19 cellular contexts compared by ENCODE assay signal in genomic region chr14:100777366-100778077, GRCh38. TPM values are rescaled to one million over a fixed set of nuclear protein-coding genes. Genes with fewer than 3 reads are reported as not detected.
DNase-seq lines count a peak whose midpoint lies in the region; ATAC-seq and TF ChIP-seq lines count a peak whose summit lies in the region.
"Had no signal": no experiment of that assay in that cellular context is flagged by ENCODE, and none has a peak within 500 bp of the region (broad histone marks: within the 10 kb centered on the region; RNA-seq: fewer than 3 reads in every experiment).

No MANE protein-coding gene starts in this region.

- CTCF ChIA-PET in activated CD8-positive, alpha-beta memory T cell treated with anti-CD3 and anti-CD28 coated beads, Interleukin-2, amount 10 ng/mL, durations not matched to agents 7 days and 5 days (lab: Charles Lee), result no interaction called here
- CTCF ChIA-PET in WTC11 (lab: Charles Lee), result interaction anchor here (1.0 kb wide), 1 partner anchor 125 kb away, joined by 3 read pairs; no protein-coding TSS in a partner anchor

- no peak overlapping the region for H3K27ac Mint-ChIP-seq in activated CD8-positive, alpha-beta memory T cell treated with anti-CD3 and anti-CD28 coated beads, Interleukin-2, amount 10 ng/mL, durations not matched to agents 7 days and 5 days
- peak overlapping the region; percentile 15; the same call in 1 of the 2 replicates for H3K27ac Mint-ChIP-seq in WTC11
- peak overlapping the region; percentile 73 for H3K27ac Mint-ChIP-seq in mesothelial cell of epicardium
- H3K27ac Mint-ChIP-seq: CD8-positive, alpha-beta T cell had no signal

- no peaks in the 10 kb centered on the region for H3K9me3 Mint-ChIP-seq in activated CD8-positive, alpha-beta memory T cell treated with anti-CD3 and anti-CD28 coated beads, Interleukin-2, amount 10 ng/mL, durations not matched to agents 7 days and 5 days (ENCODE audit: low read depth)
- H3K9me3 Mint-ChIP-seq in WTC11, result no peaks in the 10 kb centered on the region
- H3K9me3 Mint-ChIP-seq in mesothelial cell of epicardium, result no peaks in the 10 kb centered on the region
- H3K9me3 Mint-ChIP-seq: CD8-positive, alpha-beta T cell had no signal

- H3K4me1 ChIP-seq in smooth muscle cell (ENCODE audit: low read depth), result peaks cover 6% of the 10 kb centered on the region

- no peak overlapping the region for H2AFZ ChIP-seq in smooth muscle cell (ENCODE audit: low read depth)
- H2AFZ ChIP-seq: GM23248 had no signal

- no peaks in the 10 kb centered on the region for H4K20me1 ChIP-seq in smooth muscle cell (ENCODE audit: low read depth)

- ATAC-seq in activated CD8-positive, alpha-beta memory T cell treated with anti-CD3 and anti-CD28 coated beads, Interleukin-2, amount 10 ng/mL, durations not matched to agents 7 days and 5 days, result no peak
- ATAC-seq in WTC11, result no peak
- ATAC-seq: CD8-positive, alpha-beta T cell had no signal

- no peak overlapping the region for H3K9ac ChIP-seq in smooth muscle cell (ENCODE audit: low read depth)
- H3K9ac ChIP-seq: GM23248 had no signal

- DNase-seq in activated CD8-positive, alpha-beta memory T cell treated with anti-CD3 and anti-CD28 coated beads for 24 hours, result peak; percentile 9
- DNase-seq in activated CD8-positive, alpha-beta memory T cell treated with anti-CD3 and anti-CD28 coated beads, Interleukin-2, amount 10 ng/mL, durations not matched to agents 7 days and 5 days, result no peak
- no peak for DNase-seq in WTC11 (ENCODE audit: low spot score)
- no peak for DNase-seq in mesothelial cell of epicardium (ENCODE audit: low spot score in 2 of 2, unreplicated experiment in 2 of 2)
- DNase-seq in smooth muscle cell (lab: John Stamatoyannopoulos, UW; ENCODE audit: unreplicated experiment), result no peak
- DNase-seq in DMS53 treated with DMSO at 0.1 percent for 48 hours (lab: John Stamatoyannopoulos, UW; ENCODE audit: unreplicated experiment), result no peak
- DNase-seq in dedifferentiated amniotic fluid mesenchymal stem cell (ENCODE audit: extremely low spot score), result no peak
- no peak for DNase-seq in medulla oblongata (ENCODE audit: extremely low spot score)
- DNase-seq: DMS79, GM23248, NCI-H1417 treated with DMSO at 0.1 percent for 48 hours, NCI-H1930, NCI-H2171, NCI-H748 treated with DMSO at 0.1 percent for 48 hours, RPMI8226 had no signal

- no peaks in the 10 kb centered on the region for H3K79me2 ChIP-seq in smooth muscle cell (ENCODE audit: low read depth)

- H3F3A ChIP-seq in smooth muscle cell (ENCODE audit: low read depth), result peaks cover 6% of the 10 kb centered on the region

- no peak overlapping the region for H3K4me3 Mint-ChIP-seq in activated CD8-positive, alpha-beta memory T cell treated with anti-CD3 and anti-CD28 coated beads, Interleukin-2, amount 10 ng/mL, durations not matched to agents 7 days and 5 days
- H3K4me3 Mint-ChIP-seq in WTC11 (no peak overlapping the region), mesothelial cell of epicardium (no peak overlapping the region)
- H3K4me3 Mint-ChIP-seq: CD8-positive, alpha-beta T cell had no signal

- H3K36me3 ChIP-seq in smooth muscle cell (ENCODE audit: low read depth), result no peaks in the 10 kb centered on the region

- H3K9me3 ChIP-seq in smooth muscle cell (replicated peaks; ENCODE audit: low read depth), result no peaks in the 10 kb centered on the region

- no peak overlapping the region for H3K4me2 ChIP-seq in smooth muscle cell

- no peaks in the 10 kb centered on the region for H3K27me3 ChIP-seq in smooth muscle cell (ENCODE audit: low read depth)

- TF ChIP-seq CTCF in WTC11 (IDR thresholded peaks at IDR 0.05) (no peak), mesothelial cell of epicardium (IDR thresholded peaks at IDR 0.05; ENCODE audit: unreplicated experiment) (no peak), smooth muscle cell (IDR thresholded peaks at IDR 0.05; ENCODE audit: borderline replicate concordance, insufficient read depth, poor library complexity, severe bottlenecking) (no peak)

- H3K27ac ChIP-seq in smooth muscle cell (ENCODE audit: low read depth), result peak overlapping the region; percentile 96
- H3K27ac ChIP-seq: 22Rv1, GM23248 had no signal

- H3K36me3 Mint-ChIP-seq in activated CD8-positive, alpha-beta memory T cell treated with anti-CD3 and anti-CD28 coated beads, Interleukin-2, amount 10 ng/mL, durations not matched to agents 7 days and 5 days, result no peaks in the 10 kb centered on the region
- H3K36me3 Mint-ChIP-seq in WTC11 (no peaks in the 10 kb centered on the region), mesothelial cell of epicardium (no peaks in the 10 kb centered on the region)
- H3K36me3 Mint-ChIP-seq: CD8-positive, alpha-beta T cell had no signal

- POLR2A ChIA-PET in WTC11 (lab: Charles Lee), result interaction anchor here (0.5 kb wide), 1 partner anchor 78 kb away, joined by 7 read pairs; no protein-coding TSS in a partner anchor

- H3K27me3 Mint-ChIP-seq in activated CD8-positive, alpha-beta memory T cell treated with anti-CD3 and anti-CD28 coated beads, Interleukin-2, amount 10 ng/mL, durations not matched to agents 7 days and 5 days, result no peaks in the 10 kb centered on the region
- H3K27me3 Mint-ChIP-seq in WTC11 (ENCODE audit: low read depth) (no peaks in the 10 kb centered on the region; the same call in 1 of the 2 replicates), mesothelial cell of epicardium (ENCODE audit: low read depth) (no peaks in the 10 kb centered on the region)

- H3K4me1 Mint-ChIP-seq in activated CD8-positive, alpha-beta memory T cell treated with anti-CD3 and anti-CD28 coated beads, Interleukin-2, amount 10 ng/mL, durations not matched to agents 7 days and 5 days, result no peaks in the 10 kb centered on the region
- no peaks in the 10 kb centered on the region for H3K4me1 Mint-ChIP-seq in WTC11
- H3K4me1 Mint-ChIP-seq in mesothelial cell of epicardium, result peaks cover 32% of the 10 kb centered on the region

- 53% methylated on average over 21 of the region's 21 CpGs for WGBS in smooth muscle cell (ENCODE audit: low lambda C conversion rate)

- no peak overlapping the region for H3K4me3 ChIP-seq in smooth muscle cell
- H3K4me3 ChIP-seq: GM23248 had no signal

TF ChIP-seq in WTC11, 78 proteins besides CTCF, POLR2A, EP300 and RAD21 (continues in another document):
- TF ChIP-seq ZNF232 (CRISPR knock-in tag; IDR thresholded peaks at IDR 0.05) (no peak), NR3C1 (CRISPR knock-in tag; conservative IDR thresholded peaks at IDR 0.05; ENCODE audit: low read depth) (no peak), GTF2I (CRISPR knock-in tag; conservative IDR thresholded peaks at IDR 0.05) (no peak), ZNF396 (CRISPR knock-in tag; IDR thresholded peaks at IDR 0.05; ENCODE audit: borderline replicate concordance) (no peak), ATF1 (CRISPR knock-in tag; IDR thresholded peaks at IDR 0.05) (no peak), RORB (CRISPR knock-in tag; IDR thresholded peaks at IDR 0.05) (no peak), OVOL2 (CRISPR knock-in tag; IDR thresholded peaks at IDR 0.05; ENCODE audit: borderline replicate concordance) (no peak), KAT7 (CRISPR knock-in tag; IDR thresholded peaks at IDR 0.05; ENCODE audit: borderline replicate concordance) (no peak), NR2C2 (CRISPR knock-in tag; IDR thresholded peaks at IDR 0.05) (no peak), FOXP4 (CRISPR knock-in tag; IDR thresholded peaks at IDR 0.05) (no peak), E2F4 (CRISPR knock-in tag; IDR thresholded peaks at IDR 0.05; ENCODE audit: borderline replicate concordance, low read depth) (no peak), E2F1 (CRISPR knock-in tag; IDR thresholded peaks at IDR 0.05) (no peak)

RNA-seq across cellular contexts. Expression of gene MEG3, which starts 48.4 kb away (rescaled TPM):
- total RNA-seq in activated CD8-positive, alpha-beta memory T cell treated with anti-CD3 and anti-CD28 coated beads, Interleukin-2, amount 10 ng/mL, durations not matched to agents 7 days and 5 days, result not detected
- total RNA-seq in WTC11 (2021) (338 to 534 TPM (median 517 TPM) in 3 replicates), mesothelial cell of epicardium (0.18 TPM in 1 of 3 replicates, not detected in the others), smooth muscle cell (not detected in 2 replicates)
- 0.70 TPM in 1 of 2 replicates, not detected in the other for polyA plus RNA-seq in smooth muscle cell
- total RNA-seq: CD8-positive, alpha-beta T cell had no signal

RNA-seq across cellular contexts. Expression of gene DLK1, which starts 50.8 kb away (rescaled TPM):
- total RNA-seq in activated CD8-positive, alpha-beta memory T cell treated with anti-CD3 and anti-CD28 coated beads, Interleukin-2, amount 10 ng/mL, durations not matched to agents 7 days and 5 days, result not detected
- total RNA-seq in WTC11 (2021) (3.0 to 3.3 TPM (median 3.1 TPM) in 3 replicates), mesothelial cell of epicardium (958 to 1,165 TPM (median 1,080 TPM) in 3 replicates), smooth muscle cell (3,515 and 3,549 TPM in 2 replicates)
- polyA plus RNA-seq in smooth muscle cell, result 10,448 and 15,731 TPM in 2 replicates
- total RNA-seq: CD8-positive, alpha-beta T cell; GM23248; NCI-H460 had no signal
- polyA plus RNA-seq: BJ, GM23248 had no signal

Comparison
In these comparisons a context has a peak if more than half of its experiments do, and no peak if none do; other contexts are left out.
1. RNA of gene MEG3, which starts 48.4 kb away (total RNA-seq): 338 to 534 TPM in WTC11; 0.18 TPM in mesothelial cell of epicardium, not detected in activated CD8-positive, alpha-beta memory T cell treated with anti-CD3 and anti-CD28 coated beads, Interleukin-2, amount 10 ng/mL, durations not matched to agents 7 days and 5 days and not detected in smooth muscle cell; every median in the first group is over 100 times any median in the second.
2. RNA of gene DLK1, which starts 50.8 kb away (total RNA-seq): 3,515 to 3,549 TPM in smooth muscle cell and 958 to 1,165 TPM in mesothelial cell of epicardium; 3.0 to 3.3 TPM in WTC11 and not detected in activated CD8-positive, alpha-beta memory T cell treated with anti-CD3 and anti-CD28 coated beads, Interleukin-2, amount 10 ng/mL, durations not matched to agents 7 days and 5 days; every median in the first group is over 100 times any median in the second.